8 cellular contexts compared by ENCODE assay signal in the genomic region with DNA sequence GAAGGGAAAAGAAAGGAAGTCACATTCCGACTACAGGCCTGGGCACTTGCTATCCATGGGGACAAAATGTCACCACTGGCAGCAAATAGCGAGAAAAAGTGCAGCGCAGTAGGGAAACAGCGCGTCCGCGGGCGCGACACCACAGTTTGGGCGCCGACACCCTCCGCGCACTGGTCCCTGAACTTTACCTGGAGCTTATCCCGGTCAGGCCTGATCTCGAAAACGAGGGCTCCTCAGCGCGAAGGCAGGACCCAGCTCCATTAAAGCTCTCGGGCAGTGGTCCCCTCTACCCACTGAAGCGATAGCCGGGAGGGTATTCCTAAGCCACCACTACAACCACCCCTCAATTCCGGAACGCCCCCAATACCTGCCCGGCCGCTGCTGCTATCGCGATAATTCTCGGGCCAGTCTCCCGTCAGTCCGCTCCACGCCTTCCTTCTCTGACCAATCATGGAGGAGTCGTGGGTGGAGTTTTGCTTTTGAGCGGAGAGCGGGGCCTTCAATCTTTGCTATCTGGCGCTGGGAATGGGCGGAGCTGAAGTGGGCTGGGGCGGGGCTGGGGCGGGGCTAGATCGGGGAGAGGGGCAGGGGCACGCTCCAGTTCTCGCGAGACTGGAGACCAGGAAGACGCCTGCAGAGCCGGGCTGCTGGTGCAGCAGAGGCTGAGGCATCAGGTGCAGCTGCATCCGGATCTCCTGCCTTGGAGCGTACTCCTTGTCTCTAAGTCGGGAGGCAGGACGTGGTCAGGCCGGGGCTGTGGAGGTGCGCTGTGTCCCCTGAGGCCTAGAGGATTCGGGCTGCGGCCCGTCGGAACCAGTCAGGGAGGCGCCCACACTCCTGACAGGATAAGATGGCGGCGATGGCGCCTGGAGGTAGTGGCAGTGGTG. TPM values are rescaled to one million over a fixed set of nuclear protein-coding genes. Genes with fewer than 3 reads are reported as not detected.
DNase-seq lines count a peak whose midpoint lies in the region; ATAC-seq and TF ChIP-seq lines count a peak whose summit lies in the region.

A gene with protein sequence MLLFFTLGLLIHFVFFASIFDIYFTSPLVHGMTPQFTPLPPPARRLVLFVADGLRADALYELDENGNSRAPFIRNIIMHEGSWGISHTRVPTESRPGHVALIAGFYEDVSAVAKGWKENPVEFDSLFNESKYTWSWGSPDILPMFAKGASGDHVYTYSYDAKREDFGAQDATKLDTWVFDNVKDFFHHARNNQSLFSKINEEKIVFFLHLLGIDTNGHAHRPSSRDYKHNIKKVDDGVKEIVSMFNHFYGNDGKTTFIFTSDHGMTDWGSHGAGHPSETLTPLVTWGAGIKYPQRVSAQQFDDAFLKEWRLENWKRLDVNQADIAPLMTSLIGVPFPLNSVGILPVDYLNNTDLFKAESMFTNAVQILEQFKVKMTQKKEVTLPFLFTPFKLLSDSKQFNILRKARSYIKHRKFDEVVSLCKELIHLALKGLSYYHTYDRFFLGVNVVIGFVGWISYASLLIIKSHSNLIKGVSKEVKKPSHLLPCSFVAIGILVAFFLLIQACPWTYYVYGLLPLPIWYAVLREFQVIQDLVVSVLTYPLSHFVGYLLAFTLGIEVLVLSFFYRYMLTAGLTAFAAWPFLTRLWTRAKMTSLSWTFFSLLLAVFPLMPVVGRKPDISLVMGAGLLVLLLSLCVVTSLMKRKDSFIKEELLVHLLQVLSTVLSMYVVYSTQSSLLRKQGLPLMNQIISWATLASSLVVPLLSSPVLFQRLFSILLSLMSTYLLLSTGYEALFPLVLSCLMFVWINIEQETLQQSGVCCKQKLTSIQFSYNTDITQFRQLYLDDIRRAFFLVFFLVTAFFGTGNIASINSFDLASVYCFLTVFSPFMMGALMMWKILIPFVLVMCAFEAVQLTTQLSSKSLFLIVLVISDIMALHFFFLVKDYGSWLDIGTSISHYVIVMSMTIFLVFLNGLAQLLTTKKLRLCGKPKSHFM (minus strand): TSS at position 401 of the 887 bp plus-strand sequence. CDS start 25,703 bp downstream, outside the sequence.
A gene with protein sequence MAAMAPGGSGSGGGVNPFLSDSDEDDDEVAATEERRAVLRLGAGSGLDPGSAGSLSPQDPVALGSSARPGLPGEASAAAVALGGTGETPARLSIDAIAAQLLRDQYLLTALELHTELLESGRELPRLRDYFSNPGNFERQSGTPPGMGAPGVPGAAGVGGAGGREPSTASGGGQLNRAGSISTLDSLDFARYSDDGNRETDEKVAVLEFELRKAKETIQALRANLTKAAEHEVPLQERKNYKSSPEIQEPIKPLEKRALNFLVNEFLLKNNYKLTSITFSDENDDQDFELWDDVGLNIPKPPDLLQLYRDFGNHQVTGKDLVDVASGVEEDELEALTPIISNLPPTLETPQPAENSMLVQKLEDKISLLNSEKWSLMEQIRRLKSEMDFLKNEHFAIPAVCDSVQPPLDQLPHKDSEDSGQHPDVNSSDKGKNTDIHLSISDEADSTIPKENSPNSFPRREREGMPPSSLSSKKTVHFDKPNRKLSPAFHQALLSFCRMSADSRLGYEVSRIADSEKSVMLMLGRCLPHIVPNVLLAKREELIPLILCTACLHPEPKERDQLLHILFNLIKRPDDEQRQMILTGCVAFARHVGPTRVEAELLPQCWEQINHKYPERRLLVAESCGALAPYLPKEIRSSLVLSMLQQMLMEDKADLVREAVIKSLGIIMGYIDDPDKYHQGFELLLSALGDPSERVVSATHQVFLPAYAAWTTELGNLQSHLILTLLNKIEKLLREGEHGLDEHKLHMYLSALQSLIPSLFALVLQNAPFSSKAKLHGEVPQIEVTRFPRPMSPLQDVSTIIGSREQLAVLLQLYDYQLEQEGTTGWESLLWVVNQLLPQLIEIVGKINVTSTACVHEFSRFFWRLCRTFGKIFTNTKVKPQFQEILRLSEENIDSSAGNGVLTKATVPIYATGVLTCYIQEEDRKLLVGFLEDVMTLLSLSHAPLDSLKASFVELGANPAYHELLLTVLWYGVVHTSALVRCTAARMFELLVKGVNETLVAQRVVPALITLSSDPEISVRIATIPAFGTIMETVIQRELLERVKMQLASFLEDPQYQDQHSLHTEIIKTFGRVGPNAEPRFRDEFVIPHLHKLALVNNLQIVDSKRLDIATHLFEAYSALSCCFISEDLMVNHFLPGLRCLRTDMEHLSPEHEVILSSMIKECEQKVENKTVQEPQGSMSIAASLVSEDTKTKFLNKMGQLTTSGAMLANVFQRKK (plus strand): TSS at position 600 of the 887 bp plus-strand sequence. CDS start 251 bp downstream, at position 851.

- peak; percentile 91 for ATAC-seq in CD8-positive, alpha-beta T cell
- peak; percentile 86 for ATAC-seq in GM19467 (IDR thresholded peaks at IDR 0.05; ENCODE audit: unreplicated experiment)
- ATAC-seq in lower lobe of right lung, result peak; percentile 98 to 99

- DNase-seq in CD8-positive, alpha-beta T cell, result peak; percentile 89 to 97 (median 93)
- DNase-seq in HS-27A (ENCODE audit: low read depth) (peak; percentile 91), NK-92 (lab: John Stamatoyannopoulos, UW; ENCODE audit: unreplicated experiment) (peak; percentile 87), lower lobe of right lung (peak; percentile 95)
- peak; percentile 82 to 94 for DNase-seq in activated CD8-positive, alpha-beta memory T cell treated with anti-CD3 and anti-CD28 coated beads for 1 hour (ENCODE audit: extremely low read depth in 1 of 2, low read depth in 1 of 2)
- peak; percentile 96 for DNase-seq in effector CD4-positive, alpha-beta T cell
- peak; percentile 90 to 94 (median 91) for DNase-seq in stimulated activated CD4-positive, alpha-beta T cell treated with anti-CD3 and anti-CD28 coated beads, TNF-alpha, amount 100 ng/mL, for 24 hours (ENCODE audit: low read depth in 3 of 3)

- POLR2A ChIA-PET in CD8-positive, alpha-beta T cell (lab: Charles Lee), result interaction anchor here (0.5 to 1.9 kb wide), 10 partner anchors 11 to 1235 kb away, joined by 3 to 11 read pairs (median 5); a partner anchor contains a TSS

- peaks cover 63% of the 10 kb centered on the region for H3K4me1 Mint-ChIP-seq in CD8-positive, alpha-beta T cell (ENCODE audit: low read depth)

- peak within 1 kb of the TSS; percentile 79 for H3K27ac ChIP-seq in CD8-positive, alpha-beta T cell (ENCODE audit: low read depth, low read length)
- H3K27ac ChIP-seq in lower lobe of right lung, result peak within 1 kb of the TSS; percentile 86

- no peaks in the 10 kb centered on the region for H3K36me3 ChIP-seq in CD8-positive, alpha-beta T cell (ENCODE audit: insufficient read depth, low read length)
- no peaks in the 10 kb centered on the region for H3K36me3 ChIP-seq in lower lobe of right lung

- H3K27me3 Mint-ChIP-seq in CD8-positive, alpha-beta T cell (ENCODE audit: low read depth), result no peaks in the 10 kb centered on the region

- peak within 1 kb of the TSS; percentile 92 for H3K4me3 ChIP-seq in CD8-positive, alpha-beta T cell (ENCODE audit: low read depth, low read length)
- peak within 1 kb of the TSS; percentile 98 for H3K4me3 ChIP-seq in lower lobe of right lung

- intact Hi-C loops in CD8-positive, alpha-beta T cell (cut with DNase I, micrococcal nuclease), result loop anchor here (1.0 to 10.0 kb wide), 14 partner anchors 135 to 1788 kb away; a partner anchor contains a TSS
- intact Hi-C loops in lower lobe of right lung (cut with DNase I), result no loop called here

- H3K27me3 ChIP-seq in CD8-positive, alpha-beta T cell (ENCODE audit: insufficient read depth, low read length), result no peaks in the 10 kb centered on the region
- no peaks in the 10 kb centered on the region for H3K27me3 ChIP-seq in lower lobe of right lung (ENCODE audit: low read depth)

- peak within 1 kb of the TSS; percentile 97 for H3K27ac Mint-ChIP-seq in CD8-positive, alpha-beta T cell

- peaks cover 31% of the 10 kb centered on the region for H3K36me3 Mint-ChIP-seq in CD8-positive, alpha-beta T cell

- H3K9me3 ChIP-seq in CD8-positive, alpha-beta T cell (ENCODE audit: low read length), result no peaks in the 10 kb centered on the region
- no peaks in the 10 kb centered on the region for H3K9me3 ChIP-seq in lower lobe of right lung

- H3K9me3 Mint-ChIP-seq in CD8-positive, alpha-beta T cell, result no peaks in the 10 kb centered on the region

- TF ChIP-seq CTCF in CD8-positive, alpha-beta T cell (IDR thresholded peaks at IDR 0.05), result no peak
- no peak for TF ChIP-seq CTCF in lower lobe of right lung (IDR thresholded peaks at IDR 0.05)

- CTCF ChIA-PET in CD8-positive, alpha-beta T cell (lab: Charles Lee), result interaction anchor here (0.9 to 6.9 kb wide), 2 partner anchors 63 to 796 kb away, joined by 4 to 84 read pairs; no protein-coding TSS in a partner anchor

- peaks cover 42% of the 10 kb centered on the region for H3K4me1 ChIP-seq in CD8-positive, alpha-beta T cell (ENCODE audit: insufficient read depth, low read length)
- peaks cover 53% of the 10 kb centered on the region for H3K4me1 ChIP-seq in lower lobe of right lung

- H3K4me3 Mint-ChIP-seq in CD8-positive, alpha-beta T cell, result peak within 1 kb of the TSS; percentile 100

RNA-seq across cellular contexts. Expression of the first gene that starts in this region (rescaled TPM):
- total RNA-seq in CD8-positive, alpha-beta T cell, result 1 to 10 TPM; 8.1 to 9.9 TPM
- 25.9 TPM for total RNA-seq in lower lobe of right lung

RNA-seq across cellular contexts. Expression of the second gene that starts in this region (rescaled TPM):
- 10 to 100 TPM; 39.2 to 40.5 TPM for total RNA-seq in CD8-positive, alpha-beta T cell
- 29.9 TPM for total RNA-seq in lower lobe of right lung

Comparison
In these comparisons a context has a peak if more than half of its experiments do, and no peak if none do; other contexts are left out.
1. Peak in every context shown above with its lines: DNase-seq, ATAC-seq, H3K4me3 ChIP-seq and H3K27ac ChIP-seq.